32 cellular contexts compared by ENCODE assay signal in the genomic region with DNA sequence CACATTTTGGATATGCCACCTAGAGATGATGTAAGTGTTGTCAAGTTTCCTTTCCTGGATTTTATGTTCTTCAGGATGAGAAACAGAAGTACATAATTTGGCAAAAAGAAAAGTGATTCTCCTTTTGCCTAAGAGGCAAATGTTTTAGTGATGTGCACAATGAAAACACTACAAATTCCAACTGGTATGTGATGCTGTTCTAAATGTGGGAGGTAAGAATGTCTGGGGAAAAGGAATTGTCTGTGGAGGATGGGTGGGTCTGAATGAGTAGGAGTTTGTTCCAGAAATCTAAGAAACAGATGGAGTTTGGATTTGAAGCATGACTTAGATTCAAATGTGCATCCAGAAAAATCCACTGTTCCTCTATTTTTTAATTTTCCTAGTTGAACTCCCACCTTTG.
DNase-seq lines count a peak whose midpoint lies in the region; ATAC-seq and TF ChIP-seq lines count a peak whose summit lies in the region.
"Had no signal": no experiment of that assay in that cellular context is flagged by ENCODE, and none has a peak within 500 bp of the region (broad histone marks: within the 10 kb centered on the region; RNA-seq: fewer than 3 reads in every experiment).

No MANE protein-coding gene starts in this region.

- H3K27me3 ChIP-seq in right cardiac atrium (ENCODE audit: control insufficient read depth, insufficient read depth): no peaks in the 10 kb centered on the region
- H3K27me3 ChIP-seq: adrenal gland, breast epithelium, colonic mucosa, hepatocyte, MG63, neural progenitor cell, Peyer's patch had no signal

- no peak for TF ChIP-seq CTCF in fibroblast of mammary gland (conservative IDR thresholded peaks at IDR 0.05; ENCODE audit: control insufficient read depth, insufficient read depth, low read depth, low read length)

- intact Hi-C loops in Right ventricle myocardium inferior (cut with DNase I): no loop called here
- intact Hi-C loops in right cardiac atrium (cut with DNase I): no loop called here

- H3K4me3 ChIP-seq in right cardiac atrium (ENCODE audit: low read length) (no peak overlapping the region), fibroblast of mammary gland (ENCODE audit: control insufficient read depth, low read depth, low read length) (no peak overlapping the region)
- H3K4me3 ChIP-seq: adrenal gland, breast epithelium, colonic mucosa, hepatocyte, MG63, neural progenitor cell, Peyer's patch had no signal

- H3K9me3 ChIP-seq in right cardiac atrium (ENCODE audit: control insufficient read depth, low read length): no peaks in the 10 kb centered on the region
- H3K9me3 ChIP-seq: colonic mucosa, MG63, Peyer's patch had no signal

- ATAC-seq in Right ventricle myocardium inferior (peak; percentile 72), right cardiac atrium (no peak), HG02884 (IDR thresholded peaks at IDR 0.05; ENCODE audit: unreplicated experiment) (no peak), HG03565 (IDR thresholded peaks at IDR 0.05; ENCODE audit: unreplicated experiment) (no peak)
- ATAC-seq: activated CD8-positive, alpha-beta T cell treated with anti-CD3 and anti-CD28 coated beads for 36 hours; left colon; stimulated activated effector memory CD8-positive, alpha-beta T cell treated with anti-CD3 and anti-CD28 coated beads, Interleukin-12 subunit alpha, Interleukin-12 subunit beta, amount 100 ng/mL, for 72 hours had no signal

- H3K27ac ChIP-seq in right cardiac atrium (ENCODE audit: low read length): no peak overlapping the region
- H3K27ac ChIP-seq: 22Rv1, adrenal gland, breast epithelium, C4-2B, colonic mucosa, hepatocyte, neural progenitor cell, Peyer's patch had no signal

- no peaks in the 10 kb centered on the region for H3K4me1 ChIP-seq in right cardiac atrium (ENCODE audit: control insufficient read depth, insufficient read depth, low read length)
- H3K4me1 ChIP-seq: adrenal gland, breast epithelium, colonic mucosa, neural progenitor cell, Peyer's patch had no signal

- DNase-seq in Right ventricle myocardium inferior (ENCODE audit: missing footprints) (no peak), right cardiac atrium (no peak), fibroblast of mammary gland (ENCODE audit: low read depth) (peak; percentile 51), kidney glomerular epithelial cell (lab: John Stamatoyannopoulos, UW) (peak; percentile 39), superior temporal gyrus (ENCODE audit: extremely low spot score) (peak; percentile 58), kidney tubule cell (ENCODE audit: low spot score) (no peak)
- DNase-seq: activated CD8-positive, alpha-beta memory T cell treated with anti-CD3 and anti-CD28 coated beads, Interleukin-2, amount 50 U/mL, for 48 hours; activated CD8-positive, alpha-beta T cell treated with anti-CD3 and anti-CD28 coated beads for 36 hours; activated naive CD4-positive, alpha-beta T cell treated with anti-CD3 and anti-CD28 coated beads for 36 hours; adrenal gland; colonic mucosa; COR-L47; DMS53; effector CD8-positive, alpha-beta T cell; H7; KG1; left colon; MG63; NCI-H1105 treated with DMSO at 0.1 percent for 48 hours; NCI-H2029 treated with DMSO at 0.1 percent for 48 hours; NCI-H2227 treated with DMSO at 0.1 percent for 48 hours; NCI-H748 treated with DMSO at 0.1 percent for 48 hours; Peyer's patch; SIG-M5 had no signal

Comparison
In these comparisons a context has a peak if more than half of its experiments do, and no peak if none do; other contexts are left out.
1. DNase-seq: peak in fibroblast of mammary gland (single experiment), kidney glomerular epithelial cell (single experiment) and superior temporal gyrus (single experiment); none in Right ventricle myocardium inferior (single experiment), right cardiac atrium (0 of 3) and kidney tubule cell (single experiment).